ENCODE assay signal across 34 cellular contexts in genomic region chr2:96415684-96416083, GRCh38.
"Had no signal": no experiment of that assay in that cellular context is flagged by ENCODE, and none has a peak within 500 bp of the region (broad histone marks: within the 10 kb centered on the region; RNA-seq: fewer than 3 reads in every experiment).

No MANE protein-coding gene starts in this region.

- H3K27ac Mint-ChIP-seq: activated CD4-positive, alpha-beta memory T cell treated with anti-CD3 and anti-CD28 coated beads for 36 hours; activated CD4-positive, alpha-beta T cell treated with anti-CD3 and anti-CD28 coated beads for 36 hours; activated CD4-positive, alpha-beta T cell treated with anti-CD3 and anti-CD28 coated beads, Interleukin-2, amount 10 ng/mL, durations not matched to agents 24 days and 14 days; activated naive CD8-positive, alpha-beta T cell treated with anti-CD3 and anti-CD28 coated beads for 36 hours; activated naive CD8-positive, alpha-beta T cell treated with anti-CD3 and anti-CD28 coated beads, Interleukin-2, amount 50 U/mL, for 24 hours; activated T-cell treated with anti-CD3 and anti-CD28 coated beads, Interleukin-2, amount 50 U/mL, for 24 hours; activated T-cell treated with anti-CD3 and anti-CD28 coated beads, Interleukin-2, amount 50 U/mL, for 72 hours; effector memory CD8-positive, alpha-beta T cell; T-helper 17 cell; T-helper 2 cell treated with Interferon-gamma antibody and Interleukin-4, amounts not matched to agents 5 μg/mL and 100 μg/mL, for 36 hours had no signal

- DNase-seq: activated CD4-positive, alpha-beta memory T cell treated with anti-CD3 and anti-CD28 coated beads for 36 hours; activated CD4-positive, alpha-beta T cell treated with anti-CD3 and anti-CD28 coated beads for 36 hours; activated CD4-positive, alpha-beta T cell treated with anti-CD3 and anti-CD28 coated beads, Interleukin-2, amount 10 ng/mL, durations not matched to agents 24 days and 14 days; activated CD4-positive, CD25-positive, alpha-beta regulatory T cell; activated CD4-positive, CD25-positive, alpha-beta regulatory T cell treated with anti-CD3 and anti-CD28 coated beads, Interleukin-2, amount 50 U/mL, for 72 hours; activated CD8-positive, alpha-beta memory T cell treated with anti-CD3 and anti-CD28 coated beads, Interleukin-2, amount 50 U/mL, for 48 hours; activated gamma-delta T cell; activated naive CD4-positive, alpha-beta T cell; activated naive CD4-positive, alpha-beta T cell treated with anti-CD3 and anti-CD28 coated beads, Interleukin-2, amount 50 U/mL, for 16 hours; activated naive CD8-positive, alpha-beta T cell treated with anti-CD3 and anti-CD28 coated beads for 36 hours; activated naive CD8-positive, alpha-beta T cell treated with anti-CD3 and anti-CD28 coated beads, Interleukin-2, amount 50 U/mL, for 24 hours; activated T-cell treated with anti-CD3 and anti-CD28 coated beads for 4 hours; activated T-cell treated with anti-CD3 and anti-CD28 coated beads, Interleukin-2, amount 50 U/mL, for 24 hours; activated T-cell treated with anti-CD3 and anti-CD28 coated beads, Interleukin-2, amount 50 U/mL, for 72 hours; adrenal gland; amygdala; aorta; body of pancreas; central memory CD4-positive, alpha-beta T cell; cerebellar nuclear complex; colonic mucosa; effector CD4-positive, alpha-beta T cell; effector memory CD8-positive, alpha-beta T cell; erythroblast; foreskin keratinocyte; gastrocnemius medialis; glutamatergic neuron; heart left ventricle; T-helper 1 cell; T-helper 17 cell; T1000 had no signal

- H3K4me1 Mint-ChIP-seq: activated CD4-positive, alpha-beta T cell treated with anti-CD3 and anti-CD28 coated beads, Interleukin-2, amount 10 ng/mL, durations not matched to agents 24 days and 14 days; activated naive CD8-positive, alpha-beta T cell treated with anti-CD3 and anti-CD28 coated beads for 36 hours; activated naive CD8-positive, alpha-beta T cell treated with anti-CD3 and anti-CD28 coated beads, Interleukin-2, amount 50 U/mL, for 24 hours had no signal

- H3K9me3 ChIP-seq: adrenal gland, colonic mucosa, gastrocnemius medialis had no signal

- H3K27me3 Mint-ChIP-seq: activated CD4-positive, alpha-beta memory T cell treated with anti-CD3 and anti-CD28 coated beads for 36 hours; activated CD4-positive, alpha-beta T cell treated with anti-CD3 and anti-CD28 coated beads for 36 hours; activated naive CD8-positive, alpha-beta T cell treated with anti-CD3 and anti-CD28 coated beads for 36 hours; activated T-cell treated with anti-CD3 and anti-CD28 coated beads, Interleukin-2, amount 50 U/mL, for 24 hours; effector memory CD8-positive, alpha-beta T cell; T-helper 17 cell had no signal

- H3K4me3 Mint-ChIP-seq: activated CD4-positive, alpha-beta memory T cell treated with anti-CD3 and anti-CD28 coated beads for 36 hours; activated CD4-positive, alpha-beta T cell treated with anti-CD3 and anti-CD28 coated beads for 36 hours; activated CD4-positive, alpha-beta T cell treated with anti-CD3 and anti-CD28 coated beads, Interleukin-2, amount 10 ng/mL, durations not matched to agents 24 days and 14 days; activated naive CD8-positive, alpha-beta T cell treated with anti-CD3 and anti-CD28 coated beads for 36 hours; activated naive CD8-positive, alpha-beta T cell treated with anti-CD3 and anti-CD28 coated beads, Interleukin-2, amount 50 U/mL, for 24 hours; activated T-cell treated with anti-CD3 and anti-CD28 coated beads, Interleukin-2, amount 50 U/mL, for 24 hours; activated T-cell treated with anti-CD3 and anti-CD28 coated beads, Interleukin-2, amount 50 U/mL, for 72 hours; effector memory CD8-positive, alpha-beta T cell; T-helper 17 cell; T-helper 2 cell treated with Interferon-gamma antibody and Interleukin-4, amounts not matched to agents 5 μg/mL and 100 μg/mL, for 36 hours had no signal

- H3K36me3 ChIP-seq: adrenal gland, cardiac muscle cell, colonic mucosa, esophagus muscularis mucosa, gastrocnemius medialis, heart left ventricle had no signal

- H3K27me3 ChIP-seq: adrenal gland, body of pancreas, cardiac muscle cell, colonic mucosa, foreskin keratinocyte, gastrocnemius medialis, heart left ventricle had no signal

- H3K4me1 ChIP-seq: adrenal gland, colonic mucosa, esophagus muscularis mucosa, foreskin keratinocyte, heart left ventricle had no signal

- ATAC-seq: activated CD4-positive, alpha-beta T cell treated with anti-CD3 and anti-CD28 coated beads for 36 hours; activated naive CD8-positive, alpha-beta T cell treated with anti-CD3 and anti-CD28 coated beads, Interleukin-2, amount 50 U/mL, for 24 hours; activated T-cell treated with anti-CD3 and anti-CD28 coated beads, Interleukin-2, amount 50 U/mL, for 72 hours; body of pancreas; effector memory CD8-positive, alpha-beta T cell; foreskin keratinocyte; gastrocnemius medialis; heart left ventricle; T-helper 17 cell had no signal

- H3K27ac ChIP-seq: adrenal gland, cardiac muscle cell, colonic mucosa, esophagus muscularis mucosa, foreskin keratinocyte, gastrocnemius medialis, heart left ventricle had no signal

- H3K4me3 ChIP-seq: adrenal gland, body of pancreas, cardiac muscle cell, colonic mucosa, esophagus muscularis mucosa, gastrocnemius medialis, heart left ventricle had no signal

- H3K36me3 Mint-ChIP-seq: activated naive CD8-positive, alpha-beta T cell treated with anti-CD3 and anti-CD28 coated beads for 36 hours had no signal

- H3K9me3 Mint-ChIP-seq: effector memory CD8-positive, alpha-beta T cell had no signal
